12 cellular contexts compared by ENCODE assay signal in the genomic region with DNA sequence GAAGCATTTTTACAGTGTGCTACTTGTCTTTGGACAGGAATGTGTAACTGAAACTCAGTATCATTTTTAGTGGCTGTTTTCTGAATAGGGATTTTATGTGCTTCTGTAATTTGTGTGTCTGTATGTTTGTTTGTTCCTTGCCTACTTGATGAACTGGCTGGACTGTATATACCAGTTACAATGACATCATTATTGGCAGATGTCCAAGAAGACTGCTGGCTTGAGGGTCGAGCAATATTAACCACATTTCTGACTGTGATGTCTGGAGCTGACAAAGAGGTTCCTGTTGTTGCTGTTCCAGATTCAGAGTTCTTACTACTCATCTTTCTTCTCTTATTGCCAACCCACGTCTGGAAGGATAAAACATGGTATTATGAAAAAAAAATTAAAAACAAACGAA. TPM values are rescaled to one million over a fixed set of nuclear protein-coding genes. Genes with fewer than 3 reads are reported as not detected.
DNase-seq lines count a peak whose midpoint lies in the region; ATAC-seq and TF ChIP-seq lines count a peak whose summit lies in the region.
"Had no signal": no experiment of that assay in that cellular context is flagged by ENCODE, and none has a peak within 500 bp of the region (broad histone marks: within the 10 kb centered on the region; RNA-seq: fewer than 3 reads in every experiment).

No MANE protein-coding gene starts in this region.

- POLR2A ChIA-PET in PC-3 (lab: Charles Lee; ENCODE audit: unreplicated experiment) = no interaction called here

- no peaks in the 10 kb centered on the region for H3K4me1 ChIP-seq in cardiac muscle cell (ENCODE audit: low read depth)
- H3K4me1 ChIP-seq in heart right ventricle = no peaks in the 10 kb centered on the region
- H3K4me1 ChIP-seq in PC-3 (ENCODE audit: insufficient read depth, low read length) = peaks cover 7% of the 10 kb centered on the region; the same call in 1 of the 2 replicates
- peaks cover 14% of the 10 kb centered on the region for H3K4me1 ChIP-seq in HAP-1

- no peak overlapping the region for H3K27ac ChIP-seq in cardiac muscle cell
- no peak overlapping the region for H3K27ac ChIP-seq in heart right ventricle
- H3K27ac ChIP-seq in PC-3 (ENCODE audit: low read length) = no peak overlapping the region

- no peaks in the 10 kb centered on the region for H3K79me2 ChIP-seq in PC-3 (ENCODE audit: low read length)

- peak; percentile 14 to 41 for DNase-seq in cardiac muscle cell (ENCODE audit: low read depth in 1 of 2, low spot score in 1 of 2)
- no peak for DNase-seq in heart right ventricle
- peak; percentile 37 for DNase-seq in PC-3
- DNase-seq in fibroblast of the aortic adventitia (ENCODE audit: low read depth) = peak; percentile 3
- DNase-seq in HAP-1 (ENCODE audit: low spot score in 2 of 2) = no peak
- DNase-seq in ecto neural progenitor cell (ENCODE audit: low spot score) = no peak
- no peak for DNase-seq in NCI-H2227 treated with DMSO at 0.1 percent for 48 hours (lab: John Stamatoyannopoulos, UW)
- DNase-seq: activated CD4-positive, alpha-beta T cell treated with anti-CD3 and anti-CD28 coated beads, Interleukin-2, amount 50 U/mL, for 4 hours; activated naive CD4-positive, alpha-beta T cell treated with anti-CD3 and anti-CD28 coated beads, Interleukin-2, amount 50 U/mL, for 16 hours; head of caudate nucleus had no signal

- 52 to 53% methylated on average over 3 of the region's 3 CpGs for WGBS in heart right ventricle, 2 donors

- ATAC-seq in heart right ventricle (no peak), PC-3 (no peak), HG03097 (IDR thresholded peaks at IDR 0.05; ENCODE audit: low FRiP score, unreplicated experiment) (no peak)

- no peak overlapping the region for H2AFZ ChIP-seq in PC-3 (ENCODE audit: low read length)

- no peaks in the 10 kb centered on the region for H3F3A ChIP-seq in PC-3 (ENCODE audit: low read length, unreplicated experiment)

- in situ Hi-C loops in HAP-1 (cut with MboI; ENCODE audit: low sequenced_read_pairs) = no loop called here

- BruUV-seq in PC-3 (replicated peaks; lab: Mats Ljungman, UMichigan) = no TSS peak

- intact Hi-C loops in heart right ventricle (cut with DNase I) (no loop called here), PC-3 (cut with micrococcal nuclease) (no loop called here)

- H3K9ac ChIP-seq in PC-3 (ENCODE audit: low read length) = no peak overlapping the region

- H3K27me3 ChIP-seq in cardiac muscle cell (no peaks in the 10 kb centered on the region), heart right ventricle (no peaks in the 10 kb centered on the region), PC-3 (ENCODE audit: low read length) (no peaks in the 10 kb centered on the region), HAP-1 (ENCODE audit: low read depth) (no peaks in the 10 kb centered on the region)

- H3K9me3 ChIP-seq in cardiac muscle cell (ENCODE audit: low read depth) = no peaks in the 10 kb centered on the region
- H3K9me3 ChIP-seq in heart right ventricle = peaks cover 0 to 8% (median 0%) of the 10 kb centered on the region in 11 donors
- no peaks in the 10 kb centered on the region for H3K9me3 ChIP-seq in PC-3 (ENCODE audit: low read length)
- H3K9me3 ChIP-seq in HAP-1 = no peaks in the 10 kb centered on the region

- H4K20me1 ChIP-seq in PC-3 (ENCODE audit: low read length) = no peaks in the 10 kb centered on the region

- no peak overlapping the region for H3K4me2 ChIP-seq in PC-3 (ENCODE audit: low read length)

- no peak for TF ChIP-seq CTCF in cardiac muscle cell (IDR thresholded peaks at IDR 0.05; ENCODE audit: low read depth, low read length)
- TF ChIP-seq CTCF in heart right ventricle (IDR thresholded peaks at IDR 0.05) = no peak
- no peak for TF ChIP-seq CTCF in PC-3 (conservative IDR thresholded peaks at IDR 0.05; ENCODE audit: low read depth, low read length)
- TF ChIP-seq CTCF in fibroblast of the aortic adventitia (IDR thresholded peaks at IDR 0.05; ENCODE audit: insufficient read depth, low read length) = no peak

- H3K4me3 ChIP-seq in cardiac muscle cell (no peak overlapping the region), heart right ventricle (no peak overlapping the region), PC-3 (ENCODE audit: low read length) (no peak overlapping the region), fibroblast of the aortic adventitia (ENCODE audit: low read depth, low read length) (no peak overlapping the region), HAP-1 (no peak overlapping the region)

- CTCF ChIA-PET in PC-3 (lab: Charles Lee) = no interaction called here

- no peaks in the 10 kb centered on the region for H3K9me2 ChIP-seq in PC-3 (replicated peaks; ENCODE audit: low read length)

- H3K36me3 ChIP-seq in cardiac muscle cell (no peaks in the 10 kb centered on the region), heart right ventricle (peaks cover 0 to 13% (median 0%) of the 10 kb centered on the region in 9 donors), PC-3 (ENCODE audit: low read depth, low read length) (no peaks in the 10 kb centered on the region), HAP-1 (replicated peaks) (no peaks in the 10 kb centered on the region)

RNA-seq across cellular contexts. Expression of gene HDX, which starts 33.0 kb away (rescaled TPM):
- total RNA-seq in cardiac muscle cell = 2.6 and 2.7 TPM in 2 replicates
- 1.6 and 2.1 TPM in 2 replicates for polyA plus RNA-seq in cardiac muscle cell
- total RNA-seq in heart right ventricle = 1 to 10 TPM in 9 of 10 donors, under 1 TPM in 1; 0.83 to 2.5 (median 1.5) TPM
- polyA plus RNA-seq in heart right ventricle = under 1 TPM; 0.29 to 0.41 TPM
- total RNA-seq in PC-3 (2014; rRNA removed) = 2.8 and 3.4 TPM in 2 replicates
- 2.9 and 5.6 TPM in 2 replicates for total RNA-seq in fibroblast of the aortic adventitia (ENCODE audit: low replicate concordance)
- total RNA-seq: OCI-LY7 had no signal

Comparison
In these comparisons a context has a peak if more than half of its experiments do, and no peak if none do; other contexts are left out.
1. DNase-seq: peak in cardiac muscle cell (2 of 2), PC-3 (single experiment) and fibroblast of the aortic adventitia (single experiment); none in heart right ventricle (0 of 2), HAP-1 (0 of 2), ecto neural progenitor cell (single experiment) and NCI-H2227 treated with DMSO at 0.1 percent for 48 hours (single experiment).